In genomic region chr6:121395736-121396135, GRCh38 we compare ENCODE assay signal across 32 cellular contexts.
"Had no signal": no experiment of that assay in that cellular context is flagged by ENCODE, and none has a peak within 500 bp of the region (broad histone marks: within the 10 kb centered on the region; RNA-seq: fewer than 3 reads in every experiment).

No MANE protein-coding gene starts in this region.

- H3K27me3 ChIP-seq: brain microvascular endothelial cell had no signal

- H3K36me3 ChIP-seq: brain microvascular endothelial cell, WERI-Rb-1 had no signal

- ATAC-seq: activated CD8-positive, alpha-beta T cell treated with anti-CD3 and anti-CD28 coated beads for 36 hours; activated naive CD4-positive, alpha-beta T cell treated with anti-CD3 and anti-CD28 coated beads, Interleukin-2, amount 50 U/mL, for 72 hours; activated T-cell treated with anti-CD3 and anti-CD28 coated beads, Interleukin-2, amount 50 U/mL, for 72 hours; activated T-helper 17 cell treated with anti-CD3 and anti-CD28 coated beads, Interleukin-2, amount 50 U/mL, for 72 hours; K562 had no signal

- FAIRE-seq: K562, RCC 7860 had no signal

- H3K27ac ChIP-seq: brain microvascular endothelial cell, WERI-Rb-1 had no signal

- H3K4me3 ChIP-seq: K562 had no signal

- DNase-seq: activated CD4-positive, alpha-beta T cell treated with anti-CD3 and anti-CD28 coated beads for 1 hour; activated CD4-positive, alpha-beta T cell treated with anti-CD3 and anti-CD28 coated beads for 48 hours; activated CD4-positive, alpha-beta T cell treated with anti-CD3 and anti-CD28 coated beads, Interleukin-2, amount 50 U/mL, for 4 hours; activated CD4-positive, CD25-positive, alpha-beta regulatory T cell; activated CD8-positive, alpha-beta T cell treated with anti-CD3 and anti-CD28 coated beads for 36 hours; activated gamma-delta T cell; activated naive CD4-positive, alpha-beta T cell treated with Interleukin-2 at 50 U/mL for 16 hours; activated T-cell treated with anti-CD3 and anti-CD28 coated beads, Interleukin-2, amount 50 U/mL, for 1 hour; activated T-cell treated with anti-CD3 and anti-CD28 coated beads, Interleukin-2, amount 50 U/mL, for 72 hours; anterior cingulate cortex; brain microvascular endothelial cell; central memory CD4-positive, alpha-beta T cell; NCI-H1092 treated with DMSO at 0.1 percent for 48 hours; NCI-H1417; NCI-H146; NCI-H187; NCI-H2029 treated with DMSO at 0.1 percent for 48 hours; NCI-H2107; NCI-H2171; NCI-H510A; NCI-H526; NCI-H748 treated with DMSO at 0.1 percent for 48 hours; Right ventricle myocardium superior; SW 1271; T-helper 1 cell; T-helper 2 cell; T-helper 9 cell; WERI-Rb-1 had no signal
